ENCODE assay signal across 15 cellular contexts in the genomic region with DNA sequence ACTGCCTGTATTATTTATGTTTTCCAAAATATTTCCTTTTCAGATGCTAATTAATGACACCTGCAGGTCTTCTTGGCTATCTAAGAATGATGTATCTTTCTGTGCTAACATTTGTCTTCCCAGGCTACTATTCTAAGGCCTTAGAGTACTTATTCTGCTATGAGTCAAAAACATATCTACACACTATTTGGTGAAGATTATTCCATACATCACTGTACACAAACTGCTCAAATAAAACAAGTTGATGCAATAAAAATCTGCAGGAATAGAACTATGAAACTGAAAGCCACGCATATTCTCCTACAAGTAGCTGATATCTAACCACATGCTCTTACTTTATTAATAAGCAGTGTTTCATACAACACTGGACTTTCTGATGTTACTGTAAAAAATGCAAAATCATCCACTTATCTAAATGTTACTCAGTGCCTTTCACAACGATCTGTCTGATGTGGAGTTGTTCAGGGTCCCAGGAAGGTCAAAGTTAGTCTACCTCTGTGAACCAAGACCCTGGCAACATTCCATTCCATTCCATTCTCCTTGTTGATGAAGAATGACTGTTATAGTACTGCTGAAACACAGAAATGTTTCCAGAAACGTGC. TPM values are rescaled to one million over a fixed set of nuclear protein-coding genes. Genes with fewer than 3 reads are reported as not detected.
DNase-seq lines count a peak whose midpoint lies in the region; ATAC-seq, FAIRE-seq and TF ChIP-seq lines count a peak whose summit lies in the region.
"Had no signal": no experiment of that assay in that cellular context is flagged by ENCODE, and none has a peak within 500 bp of the region (broad histone marks: within the 10 kb centered on the region; RNA-seq: fewer than 3 reads in every experiment).

No MANE protein-coding gene starts in this region.

- peak overlapping the region; percentile 57 for H3K4me2 ChIP-seq in HepG2 (ENCODE audit: low read depth, low read length)

- no peaks in the 10 kb centered on the region for H3K36me3 ChIP-seq in HepG2 (replicated peaks in 1 of 2; ENCODE audit: control insufficient read depth in 1 of 2, insufficient read depth in 2 of 2, low read length in 2 of 2)

- peak; percentile 32 for FAIRE-seq in HepG2 (lab: Jason Lieb, UNC)
- FAIRE-seq: frontal cortex, TTC549 had no signal

- peak overlapping the region; percentile 61 for H3K27ac ChIP-seq in HepG2 (ENCODE audit: extremely low read length, insufficient read depth, low read length)

- peaks cover 94% of the 10 kb centered on the region for H3K79me2 ChIP-seq in HepG2 (ENCODE audit: insufficient read depth, low read length)

- 42% methylated on average over 3 of the region's 3 CpGs for WGBS in HepG2 (ENCODE audit: low lambda C conversion rate)

- no peak overlapping the region for H3K4me3 Mint-ChIP-seq in activated naive CD8-positive, alpha-beta T cell treated with anti-CD3 and anti-CD28 coated beads for 36 hours
- H3K4me3 Mint-ChIP-seq: endodermal cell had no signal

- peak overlapping the region; percentile 32 for H3K27ac Mint-ChIP-seq in activated naive CD8-positive, alpha-beta T cell treated with anti-CD3 and anti-CD28 coated beads for 36 hours
- H3K27ac Mint-ChIP-seq: endodermal cell had no signal

- H3K27me3 ChIP-seq in HepG2 (ENCODE audit: control insufficient read depth in 1 of 2, insufficient read depth in 2 of 2, low read length in 2 of 2): no peaks in the 10 kb centered on the region

- TF ChIP-seq POLR2A in HepG2 (IDR thresholded peaks at IDR 0.05; ENCODE audit: insufficient read depth in 1 of 2, low read depth in 2 of 2, low read length in 2 of 2): no peak

- peaks cover 60% of the 10 kb centered on the region for H3K4me1 ChIP-seq in HepG2 (ENCODE audit: insufficient read depth, low read length)

- H3K4me1 Mint-ChIP-seq in activated naive CD8-positive, alpha-beta T cell treated with anti-CD3 and anti-CD28 coated beads for 36 hours: peaks cover 41% of the 10 kb centered on the region

- H3K9ac ChIP-seq in HepG2 (ENCODE audit: insufficient read depth, low read depth, low read length): no peak overlapping the region

- ATAC-seq in HepG2: peak; percentile 71
- ATAC-seq in HG03460 (IDR thresholded peaks at IDR 0.05; ENCODE audit: unreplicated experiment): no peak

- intact Hi-C loops in HepG2 (cut with micrococcal nuclease; ENCODE audit: unreplicated experiment): no loop called here

- H3K27me3 Mint-ChIP-seq in activated naive CD8-positive, alpha-beta T cell treated with anti-CD3 and anti-CD28 coated beads for 36 hours: no peaks in the 10 kb centered on the region

- TF ChIP-seq RAD21 in HepG2 (CRISPR knock-in tag; IDR thresholded peaks at IDR 0.05): no peak

- in situ Hi-C loops in HepG2 (cut with HindIII; ENCODE audit: extremely low pct_ligation_motif_present, low pct_unique_long_range_greater_than_20kb): no loop called here

- H4K20me1 ChIP-seq in HepG2 (ENCODE audit: insufficient read depth, low read length): peaks cover 50% of the 10 kb centered on the region

- DNase-seq in AG10803 (ENCODE audit: low read depth): peak; percentile 23
- peak; percentile 28 for DNase-seq in HCEC 1CT
- DNase-seq in activated naive CD8-positive, alpha-beta T cell treated with anti-CD3 and anti-CD28 coated beads for 36 hours: no peak
- peak; percentile 78 for DNase-seq in HepG2 (ENCODE audit: low spot score)
- DNase-seq in NCI-H1105 treated with DMSO at 0.1 percent for 48 hours (lab: John Stamatoyannopoulos, UW): no peak
- DNase-seq in activated effector memory CD4-positive, alpha-beta T cell treated with anti-CD3 and anti-CD28 coated beads, Interleukin-2, amount 50 U/mL, for 16 hours: no peak
- DNase-seq in GM10248 (ENCODE audit: extremely low spot score): no peak
- DNase-seq: DMS 273 treated with DMSO at 0.1 percent for 48 hours, endodermal cell, Kasumi-1, NCI-H1694, NCI-H526 had no signal

- peaks cover 15% of the 10 kb centered on the region for H3K9me3 Mint-ChIP-seq in activated naive CD8-positive, alpha-beta T cell treated with anti-CD3 and anti-CD28 coated beads for 36 hours

- BruUV-seq in HepG2 (replicated peaks; lab: Mats Ljungman, UMichigan): no TSS peak

- CTCF ChIA-PET in HepG2 (lab: Yijun Ruan, JAX; ENCODE audit: low intra/inter-chr PET ratio, low total read pairs): no interaction called here
- CTCF ChIA-PET in GM10248 (lab: Yijun Ruan, JAX): no interaction called here

- H3K9me3 ChIP-seq in HepG2 (ENCODE audit: low read length): peaks cover 18% of the 10 kb centered on the region; the same call in 1 of the 2 replicates

- no peak overlapping the region for H3K4me3 ChIP-seq in AG10803 (ENCODE audit: low read length)
- H3K4me3 ChIP-seq in HepG2 (replicated peaks in 1 of 3; ENCODE audit: insufficient read depth in 1 of 3, low read depth in 2 of 3, low read length in 3 of 3): no peak overlapping the region

- POLR2A ChIA-PET in HepG2 (lab: Yijun Ruan, JAX) (no interaction called here), GM10248 (lab: Yijun Ruan, JAX) (no interaction called here)

- H2AFZ ChIP-seq in HepG2 (ENCODE audit: low read length): no peak overlapping the region

- TF ChIP-seq EP300 in HepG2 (IDR thresholded peaks at IDR 0.05; ENCODE audit: low read depth in 2 of 2, low read length in 2 of 2) (peak in 1 of 2 experiments; percentile 54; a peak in 1 of 4 replicates), HepG2 (CRISPR knock-in tag; IDR thresholded peaks at IDR 0.05; ENCODE audit: borderline replicate concordance) (no peak)

- H3K36me3 Mint-ChIP-seq in activated naive CD8-positive, alpha-beta T cell treated with anti-CD3 and anti-CD28 coated beads for 36 hours: peaks cover 29% of the 10 kb centered on the region

- TF ChIP-seq CTCF in AG10803 (conservative IDR thresholded peaks at IDR 0.05; ENCODE audit: low read length) (no peak), HepG2 (CRISPR knock-in tag; IDR thresholded peaks at IDR 0.05) (no peak), GM10248 (IDR thresholded peaks at IDR 0.05; ENCODE audit: control extremely low read depth, extremely low read depth, low read depth, missing control alignments) (no peak)

TF ChIP-seq in HepG2, 621 proteins besides CTCF, POLR2A, EP300 and RAD21 (continues in another document):
- TF ChIP-seq SOX13 (IDR thresholded peaks at IDR 0.05) (no peak), SOX13 (CRISPR knock-in tag; conservative IDR thresholded peaks at IDR 0.05 in 1 of 2, IDR thresholded peaks at IDR 0.05 in 1 of 2) (peak in 1 of 2 experiments; percentile 37; a peak in 1 of 4 replicates), FOSL2 (CRISPR knock-in tag; IDR thresholded peaks at IDR 0.05) (0 out of 2 replicates have a peak, but pooled peaks have one; percentile 31), TBL1XR1 (IDR thresholded peaks at IDR 0.05; ENCODE audit: borderline replicate concordance, low read length, partially characterized antibody) (peak; percentile 32), RCOR2 (CRISPR knock-in tag; IDR thresholded peaks at IDR 0.05) (0 out of 2 replicates have a peak, but pooled peaks have one; percentile 8), TEAD3 (CRISPR knock-in tag; optimal IDR thresholded peaks at IDR 0.05; ENCODE audit: borderline replicate concordance) (peak; percentile 32), SKI (IDR thresholded peaks at IDR 0.05; ENCODE audit: partially characterized antibody) (peak; percentile 57), NR2F6 (IDR thresholded peaks at IDR 0.05) (0 out of 2 replicates have a peak, but pooled peaks have one; percentile 15), NR2F6 (CRISPR knock-in tag; IDR thresholded peaks at IDR 0.05) (0 out of 2 replicates have a peak, but pooled peaks have one; percentile 29), KAT2B (IDR thresholded peaks at IDR 0.05; ENCODE audit: borderline replicate concordance, low read depth, low read length) (no peak)

RNA-seq across cellular contexts. Expression of a gene that starts 26.2 kb away (rescaled TPM):
- total RNA-seq in activated naive CD8-positive, alpha-beta T cell treated with anti-CD3 and anti-CD28 coated beads for 36 hours: 10 to 100 TPM; 25.2 to 27.9 TPM
- total RNA-seq in HepG2 (2016; rRNA removed; fragmentation: Illumina TruSeq; extraction: Trizol): 17.4 and 19.5 TPM in 2 replicates
- 6.2 and 6.7 TPM in 2 replicates for total RNA-seq in HepG2 (2016; cell fraction: cytosol; rRNA removed; fragmentation: Illumina TruSeq; extraction: Trizol; ENCODE audit: low read depth)
- total RNA-seq in HepG2 (2016; cell fraction: insoluble cytoplasmic fraction; rRNA removed; fragmentation: Illumina TruSeq; extraction: Trizol): 14.1 and 19.5 TPM in 2 replicates
- 8.9 and 10.2 TPM in 2 replicates for total RNA-seq in HepG2 (2016; cell fraction: membrane; rRNA removed; fragmentation: Illumina TruSeq; extraction: Trizol)
- 68.2 and 80.1 TPM in 2 replicates for total RNA-seq in HepG2 (2016; cell fraction: nucleus; rRNA removed; fragmentation: Illumina TruSeq; extraction: Trizol)
- polyA plus RNA-seq in HepG2 (2011; rRNA removed): 15.7 and 17.9 TPM in 2 replicates
- 6.6 and 8.8 TPM in 2 replicates for polyA plus RNA-seq in HepG2 (2011; cell fraction: cytosol; rRNA removed)
- 35.1 and 39.4 TPM in 2 replicates for polyA plus RNA-seq in HepG2 (2011; cell fraction: nucleus; rRNA removed)
- polyA plus RNA-seq in HepG2 (2012): 27.9 and 29.1 TPM in 2 replicates
- 1.3 and 1.4 TPM in 2 replicates for polyA plus RNA-seq in HepG2 (2016; cell fraction: cytosol; fragmentation: Illumina TruSeq; extraction: Trizol; ENCODE audit: low read depth)
- polyA plus RNA-seq in HepG2 (2016; cell fraction: insoluble cytoplasmic fraction; fragmentation: Illumina TruSeq; extraction: Trizol; ENCODE audit: low read depth): 10.7 and 13.4 TPM in 2 replicates
- polyA plus RNA-seq in HepG2 (2016; cell fraction: membrane; fragmentation: Illumina TruSeq; extraction: Trizol; ENCODE audit: low read depth): 2.2 and 2.6 TPM in 2 replicates
- 67.0 and 67.3 TPM in 2 replicates for polyA plus RNA-seq in HepG2 (2016; cell fraction: nucleus; fragmentation: Illumina TruSeq; extraction: Trizol; ENCODE audit: insufficient read depth, low read depth)
- polyA minus RNA-seq in HepG2 (2011; rRNA and poly(A)+ RNA removed; ENCODE audit: low replicate concordance): 10.3 and 24.5 TPM in 2 replicates
- polyA minus RNA-seq in HepG2 (2011; cell fraction: cytosol; rRNA and poly(A)+ RNA removed): 23.1 and 25.1 TPM in 2 replicates
- 99.1 and 112 TPM in 2 replicates for polyA minus RNA-seq in HepG2 (2011; cell fraction: nucleus; rRNA and poly(A)+ RNA removed)

Comparison
In these comparisons a context has a peak if more than half of its experiments do, and no peak if none do; other contexts are left out.
1. DNase-seq: peak in AG10803 (single experiment), HCEC 1CT (single experiment) and HepG2 (single experiment); none in activated naive CD8-positive, alpha-beta T cell treated with anti-CD3 and anti-CD28 coated beads for 36 hours (single experiment), NCI-H1105 treated with DMSO at 0.1 percent for 48 hours (single experiment), activated effector memory CD4-positive, alpha-beta T cell treated with anti-CD3 and anti-CD28 coated beads, Interleukin-2, amount 50 U/mL, for 16 hours (single experiment) and GM10248 (single experiment).